Comparison of ENCODE assay signal across 20 cellular contexts in genomic region chr18:79542876-79543750, GRCh38.
DNase-seq lines count a peak whose midpoint lies in the region; ATAC-seq, FAIRE-seq and TF ChIP-seq lines count a peak whose summit lies in the region.
"Had no signal": no experiment of that assay in that cellular context is flagged by ENCODE, and none has a peak within 500 bp of the region (broad histone marks: within the 10 kb centered on the region; RNA-seq: fewer than 3 reads in every experiment).

No MANE protein-coding gene starts in this region.

- no peak for TF ChIP-seq POLR2A in HepG2 (IDR thresholded peaks at IDR 0.05; ENCODE audit: insufficient read depth in 1 of 2, low read depth in 2 of 2, low read length in 2 of 2)

- FAIRE-seq in small intestine (lab: Jason Lieb, UNC) (no peak), HepG2 (lab: Jason Lieb, UNC) (no peak)
- FAIRE-seq: colon, G401.6 had no signal

- no peaks in the 10 kb centered on the region for H3F3A ChIP-seq in smooth muscle cell (ENCODE audit: low read depth)

- H3K27me3 ChIP-seq in RWPE2 (ENCODE audit: insufficient read depth, poor library complexity, severe bottlenecking): peaks cover 30% of the 10 kb centered on the region
- no peaks in the 10 kb centered on the region for H3K27me3 ChIP-seq in smooth muscle cell (ENCODE audit: low read depth)
- no peaks in the 10 kb centered on the region for H3K27me3 ChIP-seq in small intestine (ENCODE audit: control insufficient read depth in 2 of 2, insufficient read depth in 2 of 2, low read length in 2 of 2)
- peaks cover 6 to 60% of the 10 kb centered on the region in 2 experiments; a peak in 4 of 5 replicates for H3K27me3 ChIP-seq in HepG2 (ENCODE audit: control insufficient read depth in 1 of 2, insufficient read depth in 2 of 2, low read length in 2 of 2)

- H2AFZ ChIP-seq in smooth muscle cell (ENCODE audit: low read depth): no peak overlapping the region
- no peak overlapping the region for H2AFZ ChIP-seq in HepG2 (ENCODE audit: low read length)

- no peak for TF ChIP-seq RAD21 in HepG2 (CRISPR knock-in tag; IDR thresholded peaks at IDR 0.05)

- peak; percentile 57 for DNase-seq in RWPE2 (ENCODE audit: low spot score)
- DNase-seq in Right ventricle myocardium superior: no peak
- peak; percentile 58 for DNase-seq in medulla oblongata (ENCODE audit: extremely low spot score)
- peak; percentile 49 for DNase-seq in smooth muscle cell (lab: John Stamatoyannopoulos, UW; ENCODE audit: unreplicated experiment)
- DNase-seq in GM10266 (ENCODE audit: extremely low spot score): no peak
- no peak for DNase-seq in small intestine
- DNase-seq in HepG2 (ENCODE audit: low spot score): no peak
- DNase-seq: activated CD4-positive, alpha-beta T cell treated with anti-CD3 and anti-CD28 coated beads, Interleukin-2, amount 50 U/mL, for 48 hours; activated T-cell treated with anti-CD3 and anti-CD28 coated beads, Interleukin-2, amount 50 U/mL, for 24 hours; CD4-positive, CD25-positive, alpha-beta regulatory T cell; MM.1S; NCI-H1694; NCI-H748 treated with DMSO at 0.1 percent for 48 hours; PC-3; stimulated activated CD4-positive, alpha-beta T cell treated with anti-CD3 and anti-CD28 coated beads, Interleukin-2, amount 100 ng/mL, for 48 hours; WERI-Rb-1 had no signal

- H4K20me1 ChIP-seq in smooth muscle cell (ENCODE audit: low read depth) (no peaks in the 10 kb centered on the region), HepG2 (ENCODE audit: insufficient read depth, low read length) (no peaks in the 10 kb centered on the region)

- intact Hi-C loops in Right ventricle myocardium superior (cut with DNase I): no loop called here
- intact Hi-C loops in HepG2 (cut with micrococcal nuclease; ENCODE audit: unreplicated experiment): no loop called here

- no peak overlapping the region for H3K27ac ChIP-seq in RWPE2 (ENCODE audit: poor library complexity, severe bottlenecking)
- peak overlapping the region; percentile 44 for H3K27ac ChIP-seq in smooth muscle cell (ENCODE audit: low read depth)
- H3K27ac ChIP-seq in small intestine (ENCODE audit: low read depth in 1 of 2, low read length in 1 of 2): no peak overlapping the region
- H3K27ac ChIP-seq in HepG2 (ENCODE audit: extremely low read length, insufficient read depth, low read length): no peak overlapping the region
- H3K27ac ChIP-seq: WERI-Rb-1 had no signal

- 54% methylated on average over 15 of the region's 15 CpGs for WGBS in smooth muscle cell (ENCODE audit: low lambda C conversion rate)
- 79 to 86% (median 79%) methylated on average over 14 to 15 of the region's 15 CpGs for WGBS in small intestine, 3 donors
- 2% methylated on average over 7 of the region's 15 CpGs for WGBS in HepG2 (ENCODE audit: low lambda C conversion rate)

- H3K9me3 ChIP-seq in RWPE2 (ENCODE audit: severe bottlenecking): no peaks in the 10 kb centered on the region
- no peaks in the 10 kb centered on the region for H3K9me3 ChIP-seq in smooth muscle cell (replicated peaks; ENCODE audit: low read depth)
- H3K9me3 ChIP-seq in small intestine (ENCODE audit: control insufficient read depth, low read depth): no peaks in the 10 kb centered on the region
- H3K9me3 ChIP-seq in HepG2 (ENCODE audit: low read length): peaks cover 6% of the 10 kb centered on the region; the same call in 1 of the 2 replicates

- H3K79me2 ChIP-seq in smooth muscle cell (ENCODE audit: low read depth) (no peaks in the 10 kb centered on the region), HepG2 (ENCODE audit: insufficient read depth, low read length) (no peaks in the 10 kb centered on the region)

- TF ChIP-seq EP300 in HepG2 (IDR thresholded peaks at IDR 0.05; ENCODE audit: low read depth in 2 of 2, low read length in 2 of 2): no peak
- TF ChIP-seq EP300 in HepG2 (CRISPR knock-in tag; IDR thresholded peaks at IDR 0.05; ENCODE audit: borderline replicate concordance): no peak

- POLR2A ChIA-PET in HepG2 (lab: Yijun Ruan, JAX): no interaction called here

- CTCF ChIA-PET in HepG2 (lab: Yijun Ruan, JAX; ENCODE audit: low intra/inter-chr PET ratio, low total read pairs): no interaction called here

- H3K9ac ChIP-seq in smooth muscle cell (ENCODE audit: low read depth): no peak overlapping the region
- no peak overlapping the region for H3K9ac ChIP-seq in HepG2 (ENCODE audit: insufficient read depth, low read depth, low read length)

- TF ChIP-seq CTCF in RWPE2 (IDR thresholded peaks at IDR 0.05; ENCODE audit: poor library complexity, severe bottlenecking): no peak
- TF ChIP-seq CTCF in smooth muscle cell (IDR thresholded peaks at IDR 0.05; ENCODE audit: borderline replicate concordance, insufficient read depth, poor library complexity, severe bottlenecking): no peak
- no peak for TF ChIP-seq CTCF in GM10266 (IDR thresholded peaks at IDR 0.05; ENCODE audit: control insufficient read depth, insufficient read depth, low read depth, missing control alignments)
- TF ChIP-seq CTCF in HepG2 (CRISPR knock-in tag; IDR thresholded peaks at IDR 0.05): no peak

- H3K4me1 ChIP-seq in RWPE2 (ENCODE audit: insufficient read depth, poor library complexity, severe bottlenecking) (no peaks in the 10 kb centered on the region), smooth muscle cell (ENCODE audit: low read depth) (no peaks in the 10 kb centered on the region), small intestine (ENCODE audit: control insufficient read depth in 2 of 2, insufficient read depth in 1 of 2, low read depth in 1 of 2, low read length in 1 of 2) (no peaks in the 10 kb centered on the region), HepG2 (ENCODE audit: insufficient read depth, low read length) (no peaks in the 10 kb centered on the region)

- H3K4me2 ChIP-seq in smooth muscle cell (peak overlapping the region; percentile 19), HepG2 (ENCODE audit: low read depth, low read length) (no peak overlapping the region)

- ATAC-seq in RWPE2 (ENCODE audit: low read depth): no peak
- ATAC-seq in Right ventricle myocardium superior (ENCODE audit: poor library complexity): peak; percentile 62
- ATAC-seq in GM21737 (IDR thresholded peaks at IDR 0.05; ENCODE audit: unreplicated experiment): no peak
- no peak for ATAC-seq in HepG2
- ATAC-seq: left lobe of liver, PC-3 had no signal

- no peaks in the 10 kb centered on the region for H3K36me3 ChIP-seq in RWPE2 (ENCODE audit: low read depth)
- H3K36me3 ChIP-seq in smooth muscle cell (ENCODE audit: low read depth): no peaks in the 10 kb centered on the region
- no peaks in the 10 kb centered on the region for H3K36me3 ChIP-seq in small intestine (ENCODE audit: control insufficient read depth in 2 of 2, insufficient read depth in 2 of 2, low read length in 2 of 2)
- no peaks in the 10 kb centered on the region for H3K36me3 ChIP-seq in HepG2 (replicated peaks in 1 of 2; ENCODE audit: control insufficient read depth in 1 of 2, insufficient read depth in 2 of 2, low read length in 2 of 2)
- H3K36me3 ChIP-seq: WERI-Rb-1 had no signal

- in situ Hi-C loops in HepG2 (cut with HindIII; ENCODE audit: extremely low pct_ligation_motif_present, low pct_unique_long_range_greater_than_20kb): no loop called here

- no peak overlapping the region for H3K4me3 ChIP-seq in RWPE2 (ENCODE audit: severe bottlenecking)
- H3K4me3 ChIP-seq in smooth muscle cell: no peak overlapping the region
- no peak overlapping the region for H3K4me3 ChIP-seq in small intestine (ENCODE audit: low read depth in 1 of 2, low read length in 2 of 2)
- no peak overlapping the region for H3K4me3 ChIP-seq in HepG2 (replicated peaks in 1 of 3; ENCODE audit: insufficient read depth in 1 of 3, low read depth in 2 of 3, low read length in 3 of 3)

- BruUV-seq in HepG2 (replicated peaks; lab: Mats Ljungman, UMichigan): no TSS peak

TF ChIP-seq in HepG2, 621 proteins besides CTCF, POLR2A, EP300 and RAD21:
- TF ChIP-seq ZNF619 (CRISPR knock-in tag; IDR thresholded peaks at IDR 0.05) (no peak), ZSCAN12 (CRISPR knock-in tag; IDR thresholded peaks at IDR 0.05) (no peak), POGK (CRISPR knock-in tag; conservative IDR thresholded peaks at IDR 0.05) (no peak), NONO (IDR thresholded peaks at IDR 0.05) (no peak), NONO (CRISPR knock-in tag; conservative IDR thresholded peaks at IDR 0.05) (no peak), YEATS2 (CRISPR knock-in tag; IDR thresholded peaks at IDR 0.05; ENCODE audit: borderline replicate concordance) (no peak), SMAD3 (CRISPR knock-in tag; IDR thresholded peaks at IDR 0.05) (no peak), AGO2 (optimal IDR thresholded peaks at IDR 0.05; ENCODE audit: low read depth, low read length) (no peak), ARNTL (CRISPR knock-in tag; IDR thresholded peaks at IDR 0.05) (no peak)

Comparison
In these comparisons a context has a peak if more than half of its experiments do, and no peak if none do; other contexts are left out.
1. DNase-seq: peak in RWPE2 (single experiment), medulla oblongata (single experiment) and smooth muscle cell (single experiment); none in Right ventricle myocardium superior (single experiment), GM10266 (single experiment), small intestine (single experiment) and HepG2 (single experiment).